22 cellular contexts compared by ENCODE assay signal in the genomic region with DNA sequence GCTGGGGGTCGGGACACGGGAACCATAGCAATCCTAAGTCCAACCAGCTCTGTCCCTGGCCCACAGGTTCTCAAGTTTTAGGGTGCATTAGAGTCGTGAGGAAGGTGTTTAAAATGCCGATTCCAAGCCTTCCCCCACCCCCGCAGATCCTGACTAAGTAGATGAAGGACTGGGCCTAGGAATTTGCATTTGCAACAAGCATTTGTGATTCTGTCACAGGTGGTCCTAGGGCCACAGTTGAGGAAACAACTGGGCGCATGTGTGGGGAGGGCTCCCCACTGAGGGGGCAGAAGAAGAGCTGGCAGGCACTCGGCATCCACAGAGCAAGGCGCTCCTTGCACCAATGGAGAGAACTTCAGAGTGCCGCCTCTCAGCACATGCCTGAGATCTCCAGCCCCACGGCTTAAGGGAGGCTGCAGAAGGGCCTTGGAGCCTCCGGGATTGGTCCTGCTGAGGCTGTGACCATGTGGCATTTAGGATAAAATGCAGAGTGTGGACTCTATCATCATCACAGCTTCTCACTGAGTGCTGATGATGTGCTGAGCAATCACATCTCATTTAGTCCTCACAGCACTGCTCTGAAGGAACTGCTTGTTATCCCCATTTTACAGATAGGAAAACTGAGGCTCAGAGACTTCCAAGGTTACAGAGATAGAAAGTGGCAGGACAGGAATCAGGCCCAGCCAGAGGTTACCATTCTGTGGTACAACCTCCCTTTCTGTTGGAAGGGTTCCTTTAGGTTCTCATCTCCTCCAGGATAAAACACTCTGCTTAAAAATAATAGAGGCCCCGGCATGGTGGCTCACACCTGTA.
"Had no signal": no experiment of that assay in that cellular context is flagged by ENCODE, and none has a peak within 500 bp of the region (broad histone marks: within the 10 kb centered on the region; RNA-seq: fewer than 3 reads in every experiment).

No MANE protein-coding gene starts in this region.

- H3K27ac ChIP-seq: adrenal gland, lower lobe of right lung, sigmoid colon, upper lobe of left lung, WERI-Rb-1 had no signal

- H3K4me1 ChIP-seq: adrenal gland, sigmoid colon had no signal

- ATAC-seq: activated CD8-positive, alpha-beta T cell treated with anti-CD3 and anti-CD28 coated beads, Interleukin-2, amount 10 ng/mL, durations not matched to agents 7 days and 5 days; left lobe of liver; naive thymus-derived CD4-positive, alpha-beta T cell had no signal

- H3K27me3 ChIP-seq: adrenal gland, heart right ventricle, sigmoid colon, upper lobe of left lung had no signal

- DNase-seq: activated CD4-positive, alpha-beta T cell treated with anti-CD3 and anti-CD28 coated beads for 48 hours; activated CD8-positive, alpha-beta T cell treated with anti-CD3 and anti-CD28 coated beads, Interleukin-2, amount 10 ng/mL, durations not matched to agents 7 days and 5 days; activated gamma-delta T cell treated with Interleukin-2 at 50 U/mL for 16 hours; central memory CD4-positive, alpha-beta T cell; dermis blood vessel endothelial cell; effector CD8-positive, alpha-beta T cell; erythroblast; foreskin fibroblast; heart right ventricle; kidney; lower lobe of right lung; naive thymus-derived CD4-positive, alpha-beta T cell; sigmoid colon; stimulated activated CD4-positive, alpha-beta T cell treated with anti-CD3 and anti-CD28 coated beads, Interleukin-4, amount 100 ng/mL, for 1 hour; stimulated activated naive CD8-positive, alpha-beta T cell treated with anti-CD3 and anti-CD28 coated beads, Interleukin-15, Interleukin-2, amounts not matched to agents 100 U/mL and 50 U/mL, for 24 hours; upper lobe of left lung; WERI-Rb-1 had no signal

- H3K4me3 Mint-ChIP-seq: activated CD8-positive, alpha-beta T cell treated with anti-CD3 and anti-CD28 coated beads, Interleukin-2, amount 10 ng/mL, durations not matched to agents 7 days and 5 days; activated naive CD4-positive, alpha-beta T cell treated with anti-CD3 and anti-CD28 coated beads, Interleukin-2, amount 50 U/mL, for 24 hours; naive thymus-derived CD4-positive, alpha-beta T cell; neural crest cell had no signal

- H3K27ac Mint-ChIP-seq: activated naive CD4-positive, alpha-beta T cell treated with anti-CD3 and anti-CD28 coated beads, Interleukin-2, amount 50 U/mL, for 24 hours had no signal

- H3K36me3 ChIP-seq: adrenal gland, sigmoid colon had no signal

- H3K4me3 ChIP-seq: adrenal gland, heart right ventricle, lower lobe of right lung, sigmoid colon, smooth muscle cell, upper lobe of left lung had no signal

- H3K9me3 ChIP-seq: adrenal gland, lower lobe of right lung, sigmoid colon, upper lobe of left lung had no signal

- H3K27me3 Mint-ChIP-seq: activated naive CD4-positive, alpha-beta T cell treated with anti-CD3 and anti-CD28 coated beads, Interleukin-2, amount 50 U/mL, for 24 hours; naive thymus-derived CD4-positive, alpha-beta T cell had no signal

- H3K9me3 Mint-ChIP-seq: activated naive CD4-positive, alpha-beta T cell treated with anti-CD3 and anti-CD28 coated beads, Interleukin-2, amount 50 U/mL, for 24 hours had no signal

- H3K4me1 Mint-ChIP-seq: neural crest cell had no signal
